13 cellular contexts compared by ENCODE assay signal in the genomic region with DNA sequence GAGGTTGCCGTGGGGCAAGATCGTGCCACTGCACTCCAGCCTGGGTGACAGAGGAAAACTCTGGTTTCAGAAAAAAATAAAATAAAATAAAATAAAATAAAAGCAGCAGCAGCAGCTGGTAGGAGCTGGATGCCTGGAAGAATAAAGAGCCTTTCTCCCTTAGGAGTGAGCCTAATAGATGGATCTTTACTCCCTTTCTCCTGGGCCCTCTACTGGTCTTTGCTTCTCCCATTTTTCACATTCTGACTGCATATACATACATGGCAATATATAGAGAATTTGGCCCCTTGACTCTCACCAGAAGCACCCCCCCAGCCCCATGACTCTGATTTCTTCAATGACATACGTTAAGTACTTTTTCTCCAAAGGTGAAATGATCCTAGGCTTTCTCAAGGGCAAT. TPM values are rescaled to one million over a fixed set of nuclear protein-coding genes. Genes with fewer than 3 reads are reported as not detected.
DNase-seq lines count a peak whose midpoint lies in the region; ATAC-seq and TF ChIP-seq lines count a peak whose summit lies in the region.
"Had no signal": no experiment of that assay in that cellular context is flagged by ENCODE, and none has a peak within 500 bp of the region (broad histone marks: within the 10 kb centered on the region; RNA-seq: fewer than 3 reads in every experiment).

No MANE protein-coding gene starts in this region.

- in situ Hi-C loops in gastrocnemius medialis (cut with MboI; ENCODE audit: low sequenced_read_pairs in 4 of 4): loop anchor here in 3 of 4 donors (5.0 to 25.0 kb wide), 2 partner anchors 124 to 129 kb away; no protein-coding TSS in a partner anchor

- H2AFZ ChIP-seq in OCI-LY7 (ENCODE audit: low read length): no peak overlapping the region

- CTCF ChIA-PET in OCI-LY7 (lab: Charles Lee; ENCODE audit: unreplicated experiment): no interaction called here

- H3K36me3 ChIP-seq in OCI-LY7 (ENCODE audit: insufficient read depth, low read length) (no peaks in the 10 kb centered on the region), gastrocnemius medialis (no peaks in the 10 kb centered on the region)
- H3K36me3 ChIP-seq: adrenal gland had no signal

- H3K27ac ChIP-seq in OCI-LY7 (ENCODE audit: low read depth, low read length, poor library complexity, severe bottlenecking) (no peak overlapping the region), gastrocnemius medialis (no peak overlapping the region)
- H3K27ac ChIP-seq: adrenal gland had no signal

- TF ChIP-seq CTCF in OCI-LY7 (conservative IDR thresholded peaks at IDR 0.05; ENCODE audit: low read length): no peak; the same call in 1 of the 2 replicates
- TF ChIP-seq CTCF in fibroblast of mammary gland (conservative IDR thresholded peaks at IDR 0.05; ENCODE audit: control insufficient read depth, insufficient read depth, low read depth, low read length): peak; percentile 24
- TF ChIP-seq CTCF in gastrocnemius medialis (IDR thresholded peaks at IDR 0.05 in 4 of 5, conservative IDR thresholded peaks at IDR 0.05 in 1 of 5): peak in 3 of 5 experiments; percentile 41 to 46 (median 45)

- no TSS peak for BruUV-seq in OCI-LY7 (replicated peaks; lab: Mats Ljungman, UMichigan)

- H3K4me2 ChIP-seq in OCI-LY7 (ENCODE audit: low read length): peak overlapping the region; percentile 44

- H4K20me1 ChIP-seq in OCI-LY7 (ENCODE audit: insufficient read depth, low read length): no peaks in the 10 kb centered on the region

- DNase-seq in NCI-H82 (lab: John Stamatoyannopoulos, UW) (peak; percentile 19), NCI-H82 treated with DMSO at 0.1 percent for 48 hours (lab: John Stamatoyannopoulos, UW; ENCODE audit: unreplicated experiment) (no peak), OCI-LY7 (ENCODE audit: low spot score) (no peak), fibroblast of mammary gland (ENCODE audit: low read depth) (no peak), gastrocnemius medialis (no peak), MV-4-11 (lab: John Stamatoyannopoulos, UW) (no peak), NCI-H1105 (lab: John Stamatoyannopoulos, UW) (no peak)
- no peak for DNase-seq in activated T-cell treated with anti-CD3 and anti-CD28 coated beads, Interleukin-2, amount 50 U/mL, for 1 hour
- DNase-seq: activated CD4-positive, alpha-beta memory T cell treated with anti-CD3 and anti-CD28 coated beads, Interleukin-2, amount 10 ng/mL, durations not matched to agents 7 days and 5 days; adrenal gland; foreskin melanocyte; NCI-H1436 treated with DMSO at 0.1 percent for 48 hours; stimulated activated naive CD8-positive, alpha-beta T cell treated with anti-CD3 and anti-CD28 coated beads, Interleukin-15, Interleukin-2, amounts not matched to agents 100 U/mL and 50 U/mL, for 24 hours had no signal

- H3K9me3 ChIP-seq in OCI-LY7 (ENCODE audit: low read length) (peaks cover 7% of the 10 kb centered on the region; the same call in 1 of the 2 replicates), gastrocnemius medialis (no peaks in the 10 kb centered on the region)
- H3K9me3 ChIP-seq: adrenal gland had no signal

- H3K79me2 ChIP-seq in OCI-LY7 (ENCODE audit: insufficient read depth, low read depth, low read length): no peaks in the 10 kb centered on the region

- no peaks in the 10 kb centered on the region for H3K9me2 ChIP-seq in OCI-LY7 (ENCODE audit: insufficient read depth, low read length)

- peak; percentile 70 to 73 for ATAC-seq in gastrocnemius medialis
- ATAC-seq: stimulated activated naive CD8-positive, alpha-beta T cell treated with anti-CD3 and anti-CD28 coated beads, Interleukin-15, Interleukin-2, amounts not matched to agents 100 U/mL and 50 U/mL, for 24 hours had no signal

- POLR2A ChIA-PET in OCI-LY7 (lab: Charles Lee): no interaction called here

- intact Hi-C loops in OCI-LY7 (cut with micrococcal nuclease; ENCODE audit: unreplicated experiment) (no loop called here), gastrocnemius medialis (cut with DNase I; ENCODE audit: low total_unique reads) (loop anchor here (1.0 kb wide), 1 partner anchor 132 kb away; no protein-coding TSS in a partner anchor)

- H3K4me3 ChIP-seq in OCI-LY7 (ENCODE audit: low read depth, low read length, poor library complexity, severe bottlenecking): no peak overlapping the region
- no peak overlapping the region for H3K4me3 ChIP-seq in fibroblast of mammary gland (ENCODE audit: control insufficient read depth, low read depth, low read length)
- H3K4me3 ChIP-seq in gastrocnemius medialis: no peak overlapping the region
- H3K4me3 ChIP-seq: adrenal gland had no signal

- TF ChIP-seq POLR2A in gastrocnemius medialis (IDR thresholded peaks at IDR 0.05): no peak

- H3K27me3 ChIP-seq in gastrocnemius medialis: no peaks in the 10 kb centered on the region
- H3K27me3 ChIP-seq: adrenal gland had no signal

- H3K4me1 ChIP-seq in OCI-LY7 (ENCODE audit: insufficient read depth, low read length, poor library complexity, severe bottlenecking) (peaks cover 49% of the 10 kb centered on the region), gastrocnemius medialis (peaks cover 0 to 3% of the 10 kb centered on the region in 2 donors)

RNA-seq across cellular contexts. Expression of a gene that starts 9.8 kb away (rescaled TPM):
- 14.4 and 15.5 TPM in 2 replicates for total RNA-seq in OCI-LY7 (2014; rRNA removed; shearing (Covaris generic))
- total RNA-seq in OCI-LY7 (2022): 18.5 and 20.4 TPM in 2 replicates
- 10 to 100 TPM in 3 of 4 donors, 1 to 10 TPM in 1; 9.9 to 24.8 (median 12.9) TPM for total RNA-seq in gastrocnemius medialis

RNA-seq across cellular contexts. Expression of a gene that starts 32.5 kb away (rescaled TPM):
- not detected in 2 replicates for total RNA-seq in OCI-LY7 (2014; rRNA removed; shearing (Covaris generic))
- total RNA-seq in OCI-LY7 (2022) (not detected in 2 replicates), gastrocnemius medialis (10 to 100 TPM; 46.6 to 81.5 (median 58.4) TPM)

Comparison
In these comparisons a context has a peak if more than half of its experiments do, and no peak if none do; other contexts are left out.
1. RNA of a gene that starts 32.5 kb away (total RNA-seq): 46.6 to 81.5 TPM in gastrocnemius medialis; not detected in OCI-LY7; every median in the first group is over 10 times any median in the second.